Comparison of ENCODE assay signal across 1 cellular context in genomic region chrX:2928583-2929434, GRCh38.
TF ChIP-seq lines count a peak whose summit lies in the region.

TSS of gene ARSD (minus strand) at chrX:2929339. CDS start at chrX:2929275, 64 bp downstream.

TF ChIP-seq in GM23338, 12 proteins besides CTCF, POLR2A, EP300 and RAD21 (continued from another document):
- no peak for TF ChIP-seq ZNF462 (CRISPR knock-in tag; IDR thresholded peaks at IDR 0.05)
- peak; percentile 79 for TF ChIP-seq POLR2AphosphoS5 (IDR thresholded peaks at IDR 0.05; ENCODE audit: low read depth)
- TF ChIP-seq EZH2phosphoT487 (IDR thresholded peaks at IDR 0.05; ENCODE audit: unreplicated experiment): no peak
